In genomic region chr4:13553081-13553480, GRCh38 we compare ENCODE assay signal across 1 cellular context.
TF ChIP-seq lines count a peak whose summit lies in the region.

No MANE protein-coding gene starts in this region.

TF ChIP-seq in HepG2, 621 proteins besides CTCF, POLR2A, EP300 and RAD21:
- no peak for TF ChIP-seq PAWR (CRISPR knock-in tag; IDR thresholded peaks at IDR 0.05; ENCODE audit: borderline replicate concordance)
- TF ChIP-seq LCORL (IDR thresholded peaks at IDR 0.05), result no peak
- TF ChIP-seq LCORL (CRISPR knock-in tag; IDR thresholded peaks at IDR 0.05), result no peak
- peak; percentile 56; the same call in 1 of the 2 replicates for TF ChIP-seq ZNF12 (CRISPR knock-in tag; IDR thresholded peaks at IDR 0.05)
- TF ChIP-seq, protein P1, sequence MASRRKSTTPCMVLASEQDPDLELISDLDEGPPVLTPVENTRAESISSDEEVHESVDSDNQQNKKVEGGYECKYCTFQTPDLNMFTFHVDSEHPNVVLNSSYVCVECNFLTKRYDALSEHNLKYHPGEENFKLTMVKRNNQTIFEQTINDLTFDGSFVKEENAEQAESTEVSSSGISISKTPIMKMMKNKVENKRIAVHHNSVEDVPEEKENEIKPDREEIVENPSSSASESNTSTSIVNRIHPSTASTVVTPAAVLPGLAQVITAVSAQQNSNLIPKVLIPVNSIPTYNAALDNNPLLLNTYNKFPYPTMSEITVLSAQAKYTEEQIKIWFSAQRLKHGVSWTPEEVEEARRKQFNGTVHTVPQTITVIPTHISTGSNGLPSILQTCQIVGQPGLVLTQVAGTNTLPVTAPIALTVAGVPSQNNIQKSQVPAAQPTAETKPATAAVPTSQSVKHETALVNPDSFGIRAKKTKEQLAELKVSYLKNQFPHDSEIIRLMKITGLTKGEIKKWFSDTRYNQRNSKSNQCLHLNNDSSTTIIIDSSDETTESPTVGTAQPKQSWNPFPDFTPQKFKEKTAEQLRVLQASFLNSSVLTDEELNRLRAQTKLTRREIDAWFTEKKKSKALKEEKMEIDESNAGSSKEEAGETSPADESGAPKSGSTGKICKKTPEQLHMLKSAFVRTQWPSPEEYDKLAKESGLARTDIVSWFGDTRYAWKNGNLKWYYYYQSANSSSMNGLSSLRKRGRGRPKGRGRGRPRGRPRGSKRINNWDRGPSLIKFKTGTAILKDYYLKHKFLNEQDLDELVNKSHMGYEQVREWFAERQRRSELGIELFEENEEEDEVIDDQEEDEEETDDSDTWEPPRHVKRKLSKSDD (CRISPR knock-in tag; IDR thresholded peaks at IDR 0.05; ENCODE audit: low read depth), result no peak
- TF ChIP-seq SOX5 (CRISPR knock-in tag; IDR thresholded peaks at IDR 0.05; ENCODE audit: borderline replicate concordance), result no peak
- no peak for TF ChIP-seq SRSF9 (IDR thresholded peaks at IDR 0.05; ENCODE audit: borderline replicate concordance, insufficient read depth, low read depth, low read length, poor library complexity, severe bottlenecking)
- TF ChIP-seq STAT5B (CRISPR knock-in tag; IDR thresholded peaks at IDR 0.05), result no peak
- TF ChIP-seq KLF13 (CRISPR knock-in tag; IDR thresholded peaks at IDR 0.05), result no peak
- peak; percentile 56; the same call in 1 of the 2 replicates for TF ChIP-seq ZNF564 (CRISPR knock-in tag; IDR thresholded peaks at IDR 0.05)
- no peak for TF ChIP-seq GATAD1 (CRISPR knock-in tag; IDR thresholded peaks at IDR 0.05)
- no peak for TF ChIP-seq SP2 (CRISPR knock-in tag; IDR thresholded peaks at IDR 0.05)
- TF ChIP-seq NR2C2 (CRISPR knock-in tag; IDR thresholded peaks at IDR 0.05; ENCODE audit: borderline replicate concordance), result no peak
- TF ChIP-seq, protein P2, sequence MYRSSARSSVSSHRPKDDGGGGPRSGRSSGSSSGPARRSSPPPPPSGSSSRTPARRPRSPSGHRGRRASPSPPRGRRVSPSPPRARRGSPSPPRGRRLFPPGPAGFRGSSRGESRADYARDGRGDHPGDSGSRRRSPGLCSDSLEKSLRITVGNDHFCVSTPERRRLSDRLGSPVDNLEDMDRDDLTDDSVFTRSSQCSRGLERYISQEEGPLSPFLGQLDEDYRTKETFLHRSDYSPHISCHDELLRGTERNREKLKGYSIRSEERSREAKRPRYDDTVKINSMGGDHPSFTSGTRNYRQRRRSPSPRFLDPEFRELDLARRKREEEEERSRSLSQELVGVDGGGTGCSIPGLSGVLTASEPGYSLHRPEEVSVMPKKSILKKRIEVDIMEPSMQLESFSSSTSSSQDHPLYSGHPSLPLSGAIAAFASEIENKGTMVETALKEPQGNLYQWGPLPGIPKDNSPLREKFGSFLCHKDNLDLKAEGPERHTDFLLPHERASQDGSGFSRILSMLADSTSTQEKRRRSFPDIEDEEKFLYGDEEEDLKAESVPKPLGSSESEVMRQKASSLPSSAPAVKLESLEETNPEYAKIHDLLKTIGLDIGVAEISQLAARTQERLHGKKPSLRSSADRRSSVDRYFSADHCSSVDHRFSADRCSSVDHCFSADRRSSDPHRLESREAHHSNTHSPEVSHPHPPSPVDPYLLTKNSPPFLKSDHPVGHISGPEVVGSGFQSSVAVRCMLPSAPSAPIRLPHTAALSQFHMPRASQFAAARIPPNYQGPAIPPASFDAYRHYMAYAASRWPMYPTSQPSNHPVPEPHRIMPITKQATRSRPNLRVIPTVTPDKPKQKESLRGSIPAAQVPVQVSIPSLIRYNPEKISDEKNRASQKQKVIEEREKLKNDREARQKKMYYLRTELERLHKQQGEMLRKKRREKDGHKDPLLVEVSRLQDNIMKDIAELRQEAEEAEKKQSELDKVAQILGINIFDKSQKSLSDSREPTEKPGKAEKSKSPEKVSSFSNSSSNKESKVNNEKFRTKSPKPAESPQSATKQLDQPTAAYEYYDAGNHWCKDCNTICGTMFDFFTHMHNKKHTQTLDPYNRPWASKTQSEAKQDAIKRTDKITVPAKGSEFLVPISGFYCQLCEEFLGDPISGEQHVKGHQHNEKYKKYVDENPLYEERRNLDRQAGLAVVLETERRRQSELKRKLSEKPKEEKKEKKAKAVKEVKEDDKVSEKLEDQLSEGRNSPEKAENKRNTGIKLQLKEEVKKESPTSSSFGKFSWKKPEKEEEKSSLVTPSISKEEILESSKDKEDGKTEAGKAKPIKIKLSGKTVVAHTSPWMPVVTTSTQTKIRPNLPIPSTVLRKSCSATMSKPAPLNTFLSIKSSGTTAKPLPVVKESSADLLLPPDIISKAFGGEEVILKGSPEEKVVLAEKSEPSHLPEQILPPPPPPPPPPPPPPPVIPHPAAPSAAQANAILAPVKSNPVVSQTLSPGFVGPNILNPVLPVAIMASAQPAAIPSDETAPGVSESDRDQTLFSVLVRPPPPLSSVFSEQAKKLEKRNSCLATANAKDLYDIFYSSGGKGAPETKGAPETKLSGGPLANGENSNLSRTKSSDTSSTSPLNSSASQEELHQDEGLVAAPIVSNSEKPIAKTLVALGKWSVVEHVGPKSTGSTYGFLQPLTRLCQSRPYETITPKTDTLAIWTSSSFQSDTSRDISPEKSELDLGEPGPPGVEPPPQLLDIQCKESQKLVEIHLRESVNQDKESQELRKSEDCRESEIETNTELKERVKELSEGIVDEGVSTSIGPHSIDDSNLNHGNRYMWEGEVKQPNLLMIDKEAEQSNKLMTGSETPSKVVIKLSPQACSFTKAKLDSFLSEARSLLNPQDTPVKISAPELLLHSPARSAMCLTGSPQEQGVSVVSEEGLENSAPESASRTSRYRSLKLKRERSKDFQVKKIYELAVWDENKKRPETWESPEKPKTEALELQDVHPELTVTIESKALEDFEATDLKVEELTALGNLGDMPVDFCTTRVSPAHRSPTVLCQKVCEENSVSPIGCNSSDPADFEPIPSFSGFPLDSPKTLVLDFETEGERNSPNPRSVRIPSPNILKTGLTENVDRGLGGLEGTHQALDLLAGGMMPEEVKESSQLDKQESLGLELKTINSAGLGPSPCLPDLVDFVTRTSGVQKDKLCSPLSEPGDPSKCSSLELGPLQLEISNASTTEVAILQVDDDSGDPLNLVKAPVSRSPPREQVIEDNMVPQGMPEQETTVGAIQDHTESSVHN (CRISPR knock-in tag; IDR thresholded peaks at IDR 0.05), result no peak
- TF ChIP-seq NFIB (CRISPR knock-in tag; IDR thresholded peaks at IDR 0.05; ENCODE audit: borderline replicate concordance), result no peak
